In genomic region chr17:19038007-19038406, GRCh38 we compare ENCODE assay signal across 2 cellular contexts. TPM values are rescaled to one million over a fixed set of nuclear protein-coding genes. Genes with fewer than 3 reads are reported as not detected.
"Had no signal": no experiment of that assay in that cellular context is flagged by ENCODE, and none has a peak within 500 bp of the region (broad histone marks: within the 10 kb centered on the region; RNA-seq: fewer than 3 reads in every experiment).

No MANE protein-coding gene starts in this region.

RNA-seq across cellular contexts. Expression of gene GRAP, which starts 8.8 kb away (rescaled TPM):
- total RNA-seq: mammary epithelial cell, smooth muscle cell had no signal
- polyA plus RNA-seq: mammary epithelial cell had no signal
